ENCODE assay signal across 1 cellular context in genomic region chr2:181008418-181008817, GRCh38.
TF ChIP-seq lines count a peak whose summit lies in the region.

No MANE protein-coding gene starts in this region.

TF ChIP-seq in K562, 482 proteins besides CTCF, POLR2A, EP300 and RAD21:
- TF ChIP-seq ZNF384 (IDR thresholded peaks at IDR 0.05; ENCODE audit: low read depth, low read length) (no peak), ZNF518B (CRISPR knock-in tag; IDR thresholded peaks at IDR 0.05) (no peak), NFIC (IDR thresholded peaks at IDR 0.05) (peak; percentile 66), E2F8 (IDR thresholded peaks at IDR 0.05; ENCODE audit: low read depth, partially characterized antibody) (no peak), GTF3C2 (IDR thresholded peaks at IDR 0.05; ENCODE audit: borderline replicate concordance, extremely low read depth, insufficient read length) (no peak), MYBL2 (IDR thresholded peaks at IDR 0.05; ENCODE audit: low read depth) (no peak), MYBL2 (CRISPR knock-in tag; IDR thresholded peaks at IDR 0.05; ENCODE audit: borderline replicate concordance) (no peak)
